In genomic region chr7:140238778-140239652, GRCh38 we compare ENCODE assay signal across 15 cellular contexts.
DNase-seq lines count a peak whose midpoint lies in the region; ATAC-seq, FAIRE-seq and TF ChIP-seq lines count a peak whose summit lies in the region.
"Had no signal": no experiment of that assay in that cellular context is flagged by ENCODE, and none has a peak within 500 bp of the region (broad histone marks: within the 10 kb centered on the region; RNA-seq: fewer than 3 reads in every experiment).

No MANE protein-coding gene starts in this region.

- no peak overlapping the region for H3K4me3 Mint-ChIP-seq in CD8-positive, alpha-beta T cell
- no peak overlapping the region for H3K4me3 Mint-ChIP-seq in activated CD4-positive, alpha-beta T cell treated with anti-CD3 and anti-CD28 coated beads, Interleukin-2, amount 10 ng/mL, durations not matched to agents 7 days and 5 days
- H3K4me3 Mint-ChIP-seq: effector memory CD8-positive, alpha-beta T cell; memory B cell had no signal

- peak; percentile 14 for ATAC-seq in CD8-positive, alpha-beta T cell
- ATAC-seq in GM19023 (IDR thresholded peaks at IDR 0.05; ENCODE audit: unreplicated experiment) (no peak), GM18517 (IDR thresholded peaks at IDR 0.05; ENCODE audit: unreplicated experiment) (no peak)
- ATAC-seq: effector memory CD8-positive, alpha-beta T cell had no signal

- H3K4me1 Mint-ChIP-seq in CD8-positive, alpha-beta T cell (ENCODE audit: low read depth) = peaks cover 15% of the 10 kb centered on the region
- peaks cover 14% of the 10 kb centered on the region for H3K4me1 Mint-ChIP-seq in activated CD4-positive, alpha-beta T cell treated with anti-CD3 and anti-CD28 coated beads, Interleukin-2, amount 10 ng/mL, durations not matched to agents 7 days and 5 days

- H3K9me3 Mint-ChIP-seq in CD8-positive, alpha-beta T cell = no peaks in the 10 kb centered on the region
- no peaks in the 10 kb centered on the region for H3K9me3 Mint-ChIP-seq in activated CD4-positive, alpha-beta T cell treated with anti-CD3 and anti-CD28 coated beads, Interleukin-2, amount 10 ng/mL, durations not matched to agents 7 days and 5 days
- H3K9me3 Mint-ChIP-seq: effector memory CD8-positive, alpha-beta T cell; memory B cell had no signal

- intact Hi-C loops in CD8-positive, alpha-beta T cell (cut with DNase I, micrococcal nuclease) = loop anchor here (10.0 kb wide), 2 partner anchors 174 to 776 kb away; partner anchors contain the start of genes MRPS33 (in 1 of the 2) and PARP12 (in 1 of the 2)
- intact Hi-C loops in kidney (cut with DNase I) = no loop called here

- H3K36me3 Mint-ChIP-seq in CD8-positive, alpha-beta T cell = no peaks in the 10 kb centered on the region
- no peaks in the 10 kb centered on the region for H3K36me3 Mint-ChIP-seq in activated CD4-positive, alpha-beta T cell treated with anti-CD3 and anti-CD28 coated beads, Interleukin-2, amount 10 ng/mL, durations not matched to agents 7 days and 5 days (ENCODE audit: low read depth)
- H3K36me3 Mint-ChIP-seq: memory B cell had no signal

- no peaks in the 10 kb centered on the region for H3K36me3 ChIP-seq in CD8-positive, alpha-beta T cell (ENCODE audit: insufficient read depth, low read length)
- no peaks in the 10 kb centered on the region for H3K36me3 ChIP-seq in kidney (ENCODE audit: control insufficient read depth in 1 of 2, insufficient read depth in 2 of 2, low read length in 2 of 2)

- H3K27ac ChIP-seq in CD8-positive, alpha-beta T cell (ENCODE audit: low read depth, low read length) = no peak overlapping the region
- H3K27ac ChIP-seq in kidney (ENCODE audit: low read depth in 2 of 2, low read length in 2 of 2) = no peak overlapping the region
- H3K27ac ChIP-seq: GM23248, testis had no signal

- peaks cover 10% of the 10 kb centered on the region for H3K4me1 ChIP-seq in CD8-positive, alpha-beta T cell (ENCODE audit: insufficient read depth, low read length)
- peaks cover 0 to 4% of the 10 kb centered on the region in 2 donors for H3K4me1 ChIP-seq in kidney (ENCODE audit: control insufficient read depth in 1 of 2, insufficient read depth in 1 of 2, low read depth in 1 of 2, low read length in 2 of 2)

- H3K9ac ChIP-seq in kidney (ENCODE audit: low read length in 2 of 2) = no peak overlapping the region
- H3K9ac ChIP-seq: GM23248 had no signal

- no peak overlapping the region for H3K4me3 ChIP-seq in CD8-positive, alpha-beta T cell (ENCODE audit: low read depth, low read length)
- no peak overlapping the region for H3K4me3 ChIP-seq in kidney (ENCODE audit: low read length in 2 of 2)
- H3K4me3 ChIP-seq: GM23248, testis had no signal

- DNase-seq in CD8-positive, alpha-beta T cell = no peak
- DNase-seq in NCI-H1092 (lab: John Stamatoyannopoulos, UW) (peak; percentile 83), NCI-H510A treated with DMSO at 0.1 percent for 48 hours (lab: John Stamatoyannopoulos, UW) (peak; percentile 87), kidney (peak; percentile 76), AG08396 (ENCODE audit: low spot score) (no peak)
- DNase-seq in activated CD4-positive, alpha-beta T cell treated with anti-CD3 and anti-CD28 coated beads, Interleukin-2, amount 10 ng/mL, durations not matched to agents 7 days and 5 days = no peak
- DNase-seq: activated CD8-positive, alpha-beta memory T cell treated with anti-CD3 and anti-CD28 coated beads, Interleukin-2, amount 50 U/mL, for 4 hours; amygdala; effector memory CD8-positive, alpha-beta T cell; GM23248; T1000; testis had no signal

- CTCF ChIA-PET in CD8-positive, alpha-beta T cell (lab: Charles Lee) = no interaction called here
- CTCF ChIA-PET in activated CD4-positive, alpha-beta T cell treated with anti-CD3 and anti-CD28 coated beads, Interleukin-2, amount 10 ng/mL, durations not matched to agents 7 days and 5 days (lab: Charles Lee) = interaction anchor here (0.6 to 1.9 kb wide), 5 partner anchors 14 to 65 kb away, joined by 3 to 4 read pairs (median 3); no protein-coding TSS in a partner anchor

- no peaks in the 10 kb centered on the region for H3K27me3 ChIP-seq in CD8-positive, alpha-beta T cell (ENCODE audit: insufficient read depth, low read length)
- H3K27me3 ChIP-seq: testis had no signal

- no peak for FAIRE-seq in kidney (lab: Jason Lieb, UNC)

- H3K27ac Mint-ChIP-seq in CD8-positive, alpha-beta T cell = no peak overlapping the region
- no peak overlapping the region for H3K27ac Mint-ChIP-seq in activated CD4-positive, alpha-beta T cell treated with anti-CD3 and anti-CD28 coated beads, Interleukin-2, amount 10 ng/mL, durations not matched to agents 7 days and 5 days
- H3K27ac Mint-ChIP-seq: effector memory CD8-positive, alpha-beta T cell; memory B cell had no signal

- no peak for TF ChIP-seq CTCF in CD8-positive, alpha-beta T cell (IDR thresholded peaks at IDR 0.05)
- no peak for TF ChIP-seq CTCF in kidney (IDR thresholded peaks at IDR 0.05; ENCODE audit: borderline replicate concordance, extremely low read depth, insufficient read depth)

- POLR2A ChIA-PET in CD8-positive, alpha-beta T cell (lab: Charles Lee) = interaction anchor here (0.9 to 1.2 kb wide), 2 partner anchors 24 to 62 kb away, joined by 3 to 5 read pairs; partner anchors contain the start of gene KDM7A
- POLR2A ChIA-PET in activated CD4-positive, alpha-beta T cell treated with anti-CD3 and anti-CD28 coated beads, Interleukin-2, amount 10 ng/mL, durations not matched to agents 7 days and 5 days (lab: Charles Lee) = interaction anchor here (0.6 kb wide), 1 partner anchor 32 kb away, joined by 4 read pairs; no protein-coding TSS in a partner anchor

- H3K27me3 Mint-ChIP-seq in CD8-positive, alpha-beta T cell (ENCODE audit: low read depth) = no peaks in the 10 kb centered on the region
- no peaks in the 10 kb centered on the region for H3K27me3 Mint-ChIP-seq in activated CD4-positive, alpha-beta T cell treated with anti-CD3 and anti-CD28 coated beads, Interleukin-2, amount 10 ng/mL, durations not matched to agents 7 days and 5 days
- H3K27me3 Mint-ChIP-seq: effector memory CD8-positive, alpha-beta T cell; memory B cell had no signal

- no peaks in the 10 kb centered on the region for H3K9me3 ChIP-seq in CD8-positive, alpha-beta T cell (ENCODE audit: low read length)
- no peaks in the 10 kb centered on the region for H3K9me3 ChIP-seq in kidney (ENCODE audit: control insufficient read depth in 1 of 2, low read length in 2 of 2)
- H3K9me3 ChIP-seq: testis had no signal

Comparison
In these comparisons a context has a peak if more than half of its experiments do, and no peak if none do; other contexts are left out.
1. DNase-seq: peak in NCI-H1092 (single experiment), NCI-H510A treated with DMSO at 0.1 percent for 48 hours (single experiment) and kidney (single experiment); none in CD8-positive, alpha-beta T cell (0 of 7), AG08396 (single experiment) and activated CD4-positive, alpha-beta T cell treated with anti-CD3 and anti-CD28 coated beads, Interleukin-2, amount 10 ng/mL, durations not matched to agents 7 days and 5 days (single experiment).